In the genomic region with DNA sequence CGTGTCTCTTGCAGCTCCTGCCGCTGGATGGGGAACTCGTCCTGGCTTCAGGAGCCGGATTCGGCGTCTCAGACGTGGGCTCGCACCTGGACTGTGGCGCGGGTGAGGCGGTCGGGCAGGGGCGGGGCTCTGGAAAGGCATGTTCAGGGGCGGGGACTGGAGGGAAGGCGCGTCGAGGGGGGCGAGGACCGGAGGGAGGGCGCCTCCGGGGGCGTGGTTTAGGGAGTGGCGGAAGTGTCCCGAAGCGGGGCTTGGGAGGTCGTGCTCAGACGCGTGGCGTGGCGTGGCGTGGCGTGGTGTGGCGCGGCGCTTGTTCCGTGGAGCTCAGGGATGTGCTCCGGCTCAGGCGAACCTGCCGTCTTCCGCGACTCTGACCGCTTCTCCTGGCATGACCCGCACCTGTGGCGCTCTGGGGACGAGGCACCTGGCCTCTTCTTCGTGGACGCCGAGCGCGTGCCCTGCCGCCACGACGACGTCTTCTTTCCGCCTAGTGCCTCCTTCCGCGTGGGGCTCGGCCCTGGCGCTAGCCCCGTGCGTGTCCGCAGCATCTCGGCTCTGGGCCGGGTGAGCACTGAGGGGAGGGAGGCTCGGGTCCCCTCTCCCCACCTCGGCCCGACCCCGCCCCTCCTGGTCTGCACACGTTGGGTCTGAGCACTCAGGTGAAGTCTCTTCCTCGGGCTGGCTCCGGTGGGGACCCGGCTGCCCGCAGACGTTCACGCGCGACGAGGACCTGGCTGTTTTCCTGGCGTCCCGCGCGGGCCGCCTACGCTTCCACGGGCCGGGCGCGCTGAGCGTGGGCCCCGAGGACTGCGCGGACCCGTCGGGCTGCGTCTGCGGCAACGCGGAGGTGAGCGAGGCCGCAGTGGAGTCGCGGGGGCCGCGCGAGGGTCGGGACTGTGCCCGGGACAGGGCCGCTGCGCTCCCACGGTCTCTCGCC, we compare ENCODE assay signal across 1 cellular context.
TF ChIP-seq lines count a peak whose summit lies in the region.

No MANE protein-coding gene starts in this region.

TF ChIP-seq in WTC11, 78 proteins besides CTCF, POLR2A, EP300 and RAD21 (continued from another document and continues in another):
- TF ChIP-seq STAT6 (CRISPR knock-in tag; conservative IDR thresholded peaks at IDR 0.05; ENCODE audit: low read depth), result no peak; the same call in 1 of the 2 replicates
- no peak for TF ChIP-seq NR3C1 (CRISPR knock-in tag; conservative IDR thresholded peaks at IDR 0.05; ENCODE audit: low read depth)
- TF ChIP-seq, protein P1, sequence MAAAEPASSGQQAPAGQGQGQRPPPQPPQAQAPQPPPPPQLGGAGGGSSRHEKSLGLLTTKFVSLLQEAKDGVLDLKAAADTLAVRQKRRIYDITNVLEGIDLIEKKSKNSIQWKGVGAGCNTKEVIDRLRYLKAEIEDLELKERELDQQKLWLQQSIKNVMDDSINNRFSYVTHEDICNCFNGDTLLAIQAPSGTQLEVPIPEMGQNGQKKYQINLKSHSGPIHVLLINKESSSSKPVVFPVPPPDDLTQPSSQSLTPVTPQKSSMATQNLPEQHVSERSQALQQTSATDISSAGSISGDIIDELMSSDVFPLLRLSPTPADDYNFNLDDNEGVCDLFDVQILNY (CRISPR knock-in tag; IDR thresholded peaks at IDR 0.05), result peak; percentile 31; the same call in 1 of the 2 replicates
- TF ChIP-seq, protein P2, sequence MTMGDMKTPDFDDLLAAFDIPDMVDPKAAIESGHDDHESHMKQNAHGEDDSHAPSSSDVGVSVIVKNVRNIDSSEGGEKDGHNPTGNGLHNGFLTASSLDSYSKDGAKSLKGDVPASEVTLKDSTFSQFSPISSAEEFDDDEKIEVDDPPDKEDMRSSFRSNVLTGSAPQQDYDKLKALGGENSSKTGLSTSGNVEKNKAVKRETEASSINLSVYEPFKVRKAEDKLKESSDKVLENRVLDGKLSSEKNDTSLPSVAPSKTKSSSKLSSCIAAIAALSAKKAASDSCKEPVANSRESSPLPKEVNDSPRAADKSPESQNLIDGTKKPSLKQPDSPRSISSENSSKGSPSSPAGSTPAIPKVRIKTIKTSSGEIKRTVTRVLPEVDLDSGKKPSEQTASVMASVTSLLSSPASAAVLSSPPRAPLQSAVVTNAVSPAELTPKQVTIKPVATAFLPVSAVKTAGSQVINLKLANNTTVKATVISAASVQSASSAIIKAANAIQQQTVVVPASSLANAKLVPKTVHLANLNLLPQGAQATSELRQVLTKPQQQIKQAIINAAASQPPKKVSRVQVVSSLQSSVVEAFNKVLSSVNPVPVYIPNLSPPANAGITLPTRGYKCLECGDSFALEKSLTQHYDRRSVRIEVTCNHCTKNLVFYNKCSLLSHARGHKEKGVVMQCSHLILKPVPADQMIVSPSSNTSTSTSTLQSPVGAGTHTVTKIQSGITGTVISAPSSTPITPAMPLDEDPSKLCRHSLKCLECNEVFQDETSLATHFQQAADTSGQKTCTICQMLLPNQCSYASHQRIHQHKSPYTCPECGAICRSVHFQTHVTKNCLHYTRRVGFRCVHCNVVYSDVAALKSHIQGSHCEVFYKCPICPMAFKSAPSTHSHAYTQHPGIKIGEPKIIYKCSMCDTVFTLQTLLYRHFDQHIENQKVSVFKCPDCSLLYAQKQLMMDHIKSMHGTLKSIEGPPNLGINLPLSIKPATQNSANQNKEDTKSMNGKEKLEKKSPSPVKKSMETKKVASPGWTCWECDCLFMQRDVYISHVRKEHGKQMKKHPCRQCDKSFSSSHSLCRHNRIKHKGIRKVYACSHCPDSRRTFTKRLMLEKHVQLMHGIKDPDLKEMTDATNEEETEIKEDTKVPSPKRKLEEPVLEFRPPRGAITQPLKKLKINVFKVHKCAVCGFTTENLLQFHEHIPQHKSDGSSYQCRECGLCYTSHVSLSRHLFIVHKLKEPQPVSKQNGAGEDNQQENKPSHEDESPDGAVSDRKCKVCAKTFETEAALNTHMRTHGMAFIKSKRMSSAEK (CRISPR knock-in tag; IDR thresholded peaks at IDR 0.05; ENCODE audit: borderline replicate concordance), result no peak
- TF ChIP-seq, protein P3, sequence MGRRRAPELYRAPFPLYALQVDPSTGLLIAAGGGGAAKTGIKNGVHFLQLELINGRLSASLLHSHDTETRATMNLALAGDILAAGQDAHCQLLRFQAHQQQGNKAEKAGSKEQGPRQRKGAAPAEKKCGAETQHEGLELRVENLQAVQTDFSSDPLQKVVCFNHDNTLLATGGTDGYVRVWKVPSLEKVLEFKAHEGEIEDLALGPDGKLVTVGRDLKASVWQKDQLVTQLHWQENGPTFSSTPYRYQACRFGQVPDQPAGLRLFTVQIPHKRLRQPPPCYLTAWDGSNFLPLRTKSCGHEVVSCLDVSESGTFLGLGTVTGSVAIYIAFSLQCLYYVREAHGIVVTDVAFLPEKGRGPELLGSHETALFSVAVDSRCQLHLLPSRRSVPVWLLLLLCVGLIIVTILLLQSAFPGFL (CRISPR knock-in tag; IDR thresholded peaks at IDR 0.05; ENCODE audit: borderline replicate concordance), result no peak
- TF ChIP-seq, protein P4, sequence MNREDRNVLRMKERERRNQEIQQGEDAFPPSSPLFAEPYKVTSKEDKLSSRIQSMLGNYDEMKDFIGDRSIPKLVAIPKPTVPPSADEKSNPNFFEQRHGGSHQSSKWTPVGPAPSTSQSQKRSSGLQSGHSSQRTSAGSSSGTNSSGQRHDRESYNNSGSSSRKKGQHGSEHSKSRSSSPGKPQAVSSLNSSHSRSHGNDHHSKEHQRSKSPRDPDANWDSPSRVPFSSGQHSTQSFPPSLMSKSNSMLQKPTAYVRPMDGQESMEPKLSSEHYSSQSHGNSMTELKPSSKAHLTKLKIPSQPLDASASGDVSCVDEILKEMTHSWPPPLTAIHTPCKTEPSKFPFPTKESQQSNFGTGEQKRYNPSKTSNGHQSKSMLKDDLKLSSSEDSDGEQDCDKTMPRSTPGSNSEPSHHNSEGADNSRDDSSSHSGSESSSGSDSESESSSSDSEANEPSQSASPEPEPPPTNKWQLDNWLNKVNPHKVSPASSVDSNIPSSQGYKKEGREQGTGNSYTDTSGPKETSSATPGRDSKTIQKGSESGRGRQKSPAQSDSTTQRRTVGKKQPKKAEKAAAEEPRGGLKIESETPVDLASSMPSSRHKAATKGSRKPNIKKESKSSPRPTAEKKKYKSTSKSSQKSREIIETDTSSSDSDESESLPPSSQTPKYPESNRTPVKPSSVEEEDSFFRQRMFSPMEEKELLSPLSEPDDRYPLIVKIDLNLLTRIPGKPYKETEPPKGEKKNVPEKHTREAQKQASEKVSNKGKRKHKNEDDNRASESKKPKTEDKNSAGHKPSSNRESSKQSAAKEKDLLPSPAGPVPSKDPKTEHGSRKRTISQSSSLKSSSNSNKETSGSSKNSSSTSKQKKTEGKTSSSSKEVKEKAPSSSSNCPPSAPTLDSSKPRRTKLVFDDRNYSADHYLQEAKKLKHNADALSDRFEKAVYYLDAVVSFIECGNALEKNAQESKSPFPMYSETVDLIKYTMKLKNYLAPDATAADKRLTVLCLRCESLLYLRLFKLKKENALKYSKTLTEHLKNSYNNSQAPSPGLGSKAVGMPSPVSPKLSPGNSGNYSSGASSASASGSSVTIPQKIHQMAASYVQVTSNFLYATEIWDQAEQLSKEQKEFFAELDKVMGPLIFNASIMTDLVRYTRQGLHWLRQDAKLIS (CRISPR knock-in tag; IDR thresholded peaks at IDR 0.05; ENCODE audit: borderline replicate concordance), result no peak
- no peak for TF ChIP-seq PRRX2 (CRISPR knock-in tag; IDR thresholded peaks at IDR 0.05)
- peak; percentile 55; the same call in 1 of the 2 replicates for TF ChIP-seq HMGXB4 (CRISPR knock-in tag; IDR thresholded peaks at IDR 0.05)
- TF ChIP-seq, protein P5, sequence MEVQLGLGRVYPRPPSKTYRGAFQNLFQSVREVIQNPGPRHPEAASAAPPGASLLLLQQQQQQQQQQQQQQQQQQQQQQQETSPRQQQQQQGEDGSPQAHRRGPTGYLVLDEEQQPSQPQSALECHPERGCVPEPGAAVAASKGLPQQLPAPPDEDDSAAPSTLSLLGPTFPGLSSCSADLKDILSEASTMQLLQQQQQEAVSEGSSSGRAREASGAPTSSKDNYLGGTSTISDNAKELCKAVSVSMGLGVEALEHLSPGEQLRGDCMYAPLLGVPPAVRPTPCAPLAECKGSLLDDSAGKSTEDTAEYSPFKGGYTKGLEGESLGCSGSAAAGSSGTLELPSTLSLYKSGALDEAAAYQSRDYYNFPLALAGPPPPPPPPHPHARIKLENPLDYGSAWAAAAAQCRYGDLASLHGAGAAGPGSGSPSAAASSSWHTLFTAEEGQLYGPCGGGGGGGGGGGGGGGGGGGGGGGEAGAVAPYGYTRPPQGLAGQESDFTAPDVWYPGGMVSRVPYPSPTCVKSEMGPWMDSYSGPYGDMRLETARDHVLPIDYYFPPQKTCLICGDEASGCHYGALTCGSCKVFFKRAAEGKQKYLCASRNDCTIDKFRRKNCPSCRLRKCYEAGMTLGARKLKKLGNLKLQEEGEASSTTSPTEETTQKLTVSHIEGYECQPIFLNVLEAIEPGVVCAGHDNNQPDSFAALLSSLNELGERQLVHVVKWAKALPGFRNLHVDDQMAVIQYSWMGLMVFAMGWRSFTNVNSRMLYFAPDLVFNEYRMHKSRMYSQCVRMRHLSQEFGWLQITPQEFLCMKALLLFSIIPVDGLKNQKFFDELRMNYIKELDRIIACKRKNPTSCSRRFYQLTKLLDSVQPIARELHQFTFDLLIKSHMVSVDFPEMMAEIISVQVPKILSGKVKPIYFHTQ (CRISPR knock-in tag; IDR thresholded peaks at IDR 0.05), result no peak
- TF ChIP-seq GTF2I (CRISPR knock-in tag; conservative IDR thresholded peaks at IDR 0.05), result no peak
- TF ChIP-seq TP53 (CRISPR knock-in tag; IDR thresholded peaks at IDR 0.05), result no peak
- TF ChIP-seq TEAD1 (CRISPR knock-in tag; IDR thresholded peaks at IDR 0.05), result peak; percentile 83
- TF ChIP-seq SP1 (CRISPR knock-in tag; conservative IDR thresholded peaks at IDR 0.05), result peak; percentile 33
- peak; percentile 78; the same call in 1 of the 2 replicates for TF ChIP-seq RELA (CRISPR knock-in tag; IDR thresholded peaks at IDR 0.05; ENCODE audit: borderline replicate concordance)
- TF ChIP-seq TEAD4 (CRISPR knock-in tag; IDR thresholded peaks at IDR 0.05), result peak; percentile 63; the same call in 1 of the 2 replicates
- TF ChIP-seq, protein P6, sequence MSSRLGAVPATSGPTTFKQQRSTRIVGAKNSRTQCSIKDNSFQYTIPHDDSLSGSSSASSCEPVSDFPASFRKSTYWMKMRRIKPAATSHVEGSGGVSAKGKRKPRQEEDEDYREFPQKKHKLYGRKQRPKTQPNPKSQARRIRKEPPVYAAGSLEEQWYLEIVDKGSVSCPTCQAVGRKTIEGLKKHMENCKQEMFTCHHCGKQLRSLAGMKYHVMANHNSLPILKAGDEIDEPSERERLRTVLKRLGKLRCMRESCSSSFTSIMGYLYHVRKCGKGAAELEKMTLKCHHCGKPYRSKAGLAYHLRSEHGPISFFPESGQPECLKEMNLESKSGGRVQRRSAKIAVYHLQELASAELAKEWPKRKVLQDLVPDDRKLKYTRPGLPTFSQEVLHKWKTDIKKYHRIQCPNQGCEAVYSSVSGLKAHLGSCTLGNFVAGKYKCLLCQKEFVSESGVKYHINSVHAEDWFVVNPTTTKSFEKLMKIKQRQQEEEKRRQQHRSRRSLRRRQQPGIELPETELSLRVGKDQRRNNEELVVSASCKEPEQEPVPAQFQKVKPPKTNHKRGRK (CRISPR knock-in tag; IDR thresholded peaks at IDR 0.05; ENCODE audit: borderline replicate concordance), result no peak
- TF ChIP-seq OVOL2 (CRISPR knock-in tag; IDR thresholded peaks at IDR 0.05; ENCODE audit: borderline replicate concordance), result no peak
- TF ChIP-seq ZSCAN18 (CRISPR knock-in tag; IDR thresholded peaks at IDR 0.05), result no peak
- no peak for TF ChIP-seq ZNF263 (CRISPR knock-in tag; IDR thresholded peaks at IDR 0.05; ENCODE audit: low read depth)
- TF ChIP-seq ZNF219 (CRISPR knock-in tag; IDR thresholded peaks at IDR 0.05; ENCODE audit: borderline replicate concordance), result 0 out of 2 replicates have a peak, but pooled peaks have one; percentile 72
- TF ChIP-seq NFE2L1 (CRISPR knock-in tag; IDR thresholded peaks at IDR 0.05), result peak; percentile 80; the same call in 1 of the 2 replicates
- TF ChIP-seq MLX (CRISPR knock-in tag; IDR thresholded peaks at IDR 0.05), result no peak
